ENCODE assay signal across 18 cellular contexts in the genomic region with DNA sequence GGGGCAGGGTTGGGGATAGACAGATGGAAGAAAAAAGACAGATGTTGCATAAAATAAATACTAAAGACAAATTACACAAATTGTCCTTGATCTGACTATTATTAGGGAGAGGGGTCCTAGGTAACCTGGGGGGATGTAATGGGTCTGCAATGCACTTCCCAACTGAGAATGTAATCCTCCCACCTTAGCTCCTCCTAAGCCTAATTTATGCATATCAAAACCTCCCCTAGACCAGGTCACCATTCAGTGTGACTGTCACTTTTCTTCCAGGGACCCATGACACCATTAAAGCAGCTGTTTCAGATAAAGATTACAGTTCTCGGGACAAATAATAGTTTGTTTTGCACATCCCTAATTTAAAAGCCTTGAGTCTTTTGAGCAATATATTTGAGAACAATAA.
"Had no signal": no experiment of that assay in that cellular context is flagged by ENCODE, and none has a peak within 500 bp of the region (broad histone marks: within the 10 kb centered on the region; RNA-seq: fewer than 3 reads in every experiment).

No MANE protein-coding gene starts in this region.

- DNase-seq: activated CD4-positive, alpha-beta T cell treated with anti-CD3 and anti-CD28 coated beads, Interleukin-2, amount 10 ng/mL, durations not matched to agents 7 days and 5 days; activated CD8-positive, alpha-beta T cell treated with anti-CD3 and anti-CD28 coated beads, Interleukin-2, amount 10 ng/mL, durations not matched to agents 7 days and 5 days; activated naive CD4-positive, alpha-beta T cell treated with Interleukin-2 at 50 U/mL for 16 hours; activated naive CD8-positive, alpha-beta T cell treated with anti-CD3 and anti-CD28 coated beads, Interleukin-2, amount 10 ng/mL, durations not matched to agents 7 days and 5 days; activated T-cell treated with anti-CD3 and anti-CD28 coated beads, Interleukin-2, amount 50 U/mL, for 24 hours; erythroblast; foreskin melanocyte; left cardiac atrium; mesenchymal stem cell; naive thymus-derived CD4-positive, alpha-beta T cell; sigmoid colon; stimulated activated CD4-positive, alpha-beta T cell treated with anti-CD3 and anti-CD28 coated beads, Interleukin-4, amount 100 ng/mL, for 4 hours; upper lobe of right lung had no signal

- H3K79me2 ChIP-seq: parathyroid adenoma had no signal

- FAIRE-seq: islet of Langerhans had no signal

- ATAC-seq: activated CD4-positive, CD25-positive, alpha-beta regulatory T cell treated with anti-CD3 and anti-CD28 coated beads, Interleukin-2, amount 50 U/mL, for 24 hours; activated CD8-positive, alpha-beta T cell treated with anti-CD3 and anti-CD28 coated beads, Interleukin-2, amount 10 ng/mL, durations not matched to agents 7 days and 5 days; left cardiac atrium; naive thymus-derived CD4-positive, alpha-beta T cell; stimulated activated memory B cell treated with anti-CD40 and anti-IgM and Interleukin-4, amounts not matched to agents 10 μg/mL and 1 μg/mL and 100 μg/mL, for 72 hours; upper lobe of right lung had no signal

- H3K4me1 ChIP-seq: parathyroid adenoma, sigmoid colon, upper lobe of right lung had no signal

- H3K4me3 Mint-ChIP-seq: activated CD4-positive, alpha-beta T cell treated with anti-CD3 and anti-CD28 coated beads, Interleukin-2, amount 10 ng/mL, durations not matched to agents 7 days and 5 days; activated CD8-positive, alpha-beta T cell treated with anti-CD3 and anti-CD28 coated beads, Interleukin-2, amount 10 ng/mL, durations not matched to agents 7 days and 5 days; activated naive CD8-positive, alpha-beta T cell treated with anti-CD3 and anti-CD28 coated beads, Interleukin-2, amount 10 ng/mL, durations not matched to agents 7 days and 5 days; activated T-cell treated with anti-CD3 and anti-CD28 coated beads, Interleukin-2, amount 50 U/mL, for 24 hours; naive thymus-derived CD4-positive, alpha-beta T cell; stimulated activated memory B cell treated with anti-CD40 and anti-IgM and Interleukin-4, amounts not matched to agents 10 μg/mL and 1 μg/mL and 100 μg/mL, for 72 hours had no signal

- H3K27me3 ChIP-seq: sigmoid colon, upper lobe of right lung had no signal

- H3K27ac ChIP-seq: parathyroid adenoma, sigmoid colon, upper lobe of right lung had no signal

- H3K36me3 ChIP-seq: sigmoid colon, upper lobe of right lung had no signal

- H3K9me3 ChIP-seq: sigmoid colon, upper lobe of right lung had no signal

- H3K36me3 Mint-ChIP-seq: activated naive CD8-positive, alpha-beta T cell treated with anti-CD3 and anti-CD28 coated beads, Interleukin-2, amount 10 ng/mL, durations not matched to agents 7 days and 5 days; naive thymus-derived CD4-positive, alpha-beta T cell; stimulated activated memory B cell treated with anti-CD40 and anti-IgM and Interleukin-4, amounts not matched to agents 10 μg/mL and 1 μg/mL and 100 μg/mL, for 72 hours had no signal

- H3K9ac ChIP-seq: parathyroid adenoma had no signal

- H3K4me1 Mint-ChIP-seq: activated CD4-positive, alpha-beta T cell treated with anti-CD3 and anti-CD28 coated beads, Interleukin-2, amount 10 ng/mL, durations not matched to agents 7 days and 5 days; activated naive CD8-positive, alpha-beta T cell treated with anti-CD3 and anti-CD28 coated beads, Interleukin-2, amount 10 ng/mL, durations not matched to agents 7 days and 5 days; stimulated activated memory B cell treated with anti-CD40 and anti-IgM and Interleukin-4, amounts not matched to agents 10 μg/mL and 1 μg/mL and 100 μg/mL, for 72 hours had no signal

- H2AFZ ChIP-seq: parathyroid adenoma had no signal

- H3K27me3 Mint-ChIP-seq: activated CD4-positive, alpha-beta T cell treated with anti-CD3 and anti-CD28 coated beads, Interleukin-2, amount 10 ng/mL, durations not matched to agents 7 days and 5 days; activated naive CD8-positive, alpha-beta T cell treated with anti-CD3 and anti-CD28 coated beads, Interleukin-2, amount 10 ng/mL, durations not matched to agents 7 days and 5 days; activated T-cell treated with anti-CD3 and anti-CD28 coated beads, Interleukin-2, amount 50 U/mL, for 24 hours; naive thymus-derived CD4-positive, alpha-beta T cell; stimulated activated memory B cell treated with anti-CD40 and anti-IgM and Interleukin-4, amounts not matched to agents 10 μg/mL and 1 μg/mL and 100 μg/mL, for 72 hours had no signal

- H3K4me3 ChIP-seq: sigmoid colon, upper lobe of right lung had no signal

- H3K27ac Mint-ChIP-seq: activated CD4-positive, alpha-beta T cell treated with anti-CD3 and anti-CD28 coated beads, Interleukin-2, amount 10 ng/mL, durations not matched to agents 7 days and 5 days; activated CD8-positive, alpha-beta T cell treated with anti-CD3 and anti-CD28 coated beads, Interleukin-2, amount 10 ng/mL, durations not matched to agents 7 days and 5 days; activated naive CD8-positive, alpha-beta T cell treated with anti-CD3 and anti-CD28 coated beads, Interleukin-2, amount 10 ng/mL, durations not matched to agents 7 days and 5 days; activated T-cell treated with anti-CD3 and anti-CD28 coated beads, Interleukin-2, amount 50 U/mL, for 24 hours; activated T-helper 2 cell treated with anti-CD3 and anti-CD28 coated beads, Interferon-gamma antibody, Interleukin-2, Interleukin-4, amounts not matched to agents 10 μg/mL and 5 μg/mL and 100 μg/mL, durations not matched to agents 14 hours and 24 hours and 36 hours; naive thymus-derived CD4-positive, alpha-beta T cell; stimulated activated memory B cell treated with anti-CD40 and anti-IgM and Interleukin-4, amounts not matched to agents 10 μg/mL and 1 μg/mL and 100 μg/mL, for 72 hours had no signal
